Comparison of ENCODE assay signal across 8 cellular contexts in the genomic region with DNA sequence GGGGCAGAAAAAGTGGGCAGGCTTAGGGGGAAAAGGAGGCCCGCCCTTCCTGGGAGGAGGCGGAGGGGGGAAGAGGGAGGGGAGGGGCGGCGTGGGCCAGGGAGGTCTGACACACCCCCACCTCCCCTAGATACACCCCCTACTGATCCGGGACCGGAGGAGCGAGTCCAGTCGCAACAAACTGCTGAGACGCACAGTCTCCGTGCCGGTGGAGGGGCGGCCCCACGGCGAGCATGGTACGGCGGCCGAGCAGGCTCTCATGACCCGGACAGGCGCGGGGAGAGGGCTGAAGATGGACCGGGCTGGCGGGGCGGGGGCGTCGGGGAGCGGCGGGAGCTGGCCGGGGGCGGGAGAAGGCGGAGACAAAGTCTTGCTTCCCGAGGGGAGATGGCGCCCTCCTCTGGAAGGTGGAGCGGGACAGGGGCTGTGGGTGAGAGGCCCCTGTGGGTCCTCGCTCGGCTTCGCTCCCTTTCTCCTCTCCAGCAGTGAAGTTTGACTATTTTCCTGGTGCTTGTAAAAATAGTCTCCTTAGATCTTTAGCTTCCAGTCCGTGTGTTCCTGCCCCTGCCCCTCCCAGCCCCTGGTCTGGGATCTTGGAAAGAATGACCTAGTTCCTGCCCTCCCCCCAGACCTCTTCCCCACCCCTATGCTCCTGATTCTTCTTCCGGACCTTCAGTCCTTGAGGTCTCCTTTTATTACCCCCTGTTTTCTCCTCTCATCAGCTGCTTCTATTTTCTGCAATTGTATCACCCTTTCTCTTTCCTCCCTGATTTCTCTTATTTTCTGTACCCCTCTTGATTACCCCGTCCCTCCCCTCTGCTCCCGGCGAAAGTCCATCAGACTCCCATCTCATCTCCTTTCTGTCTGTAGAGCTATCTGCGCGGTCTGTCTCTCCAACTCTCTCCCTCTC. TPM values are rescaled to one million over a fixed set of nuclear protein-coding genes. Genes with fewer than 3 reads are reported as not detected.
DNase-seq lines count a peak whose midpoint lies in the region; ATAC-seq and TF ChIP-seq lines count a peak whose summit lies in the region.

No MANE protein-coding gene starts in this region.

- peaks cover 68% of the 10 kb centered on the region for H3K4me1 Mint-ChIP-seq in activated CD8-positive, alpha-beta T cell treated with anti-CD3 and anti-CD28 coated beads, Interleukin-2, amount 10 ng/mL, durations not matched to agents 7 days and 5 days (ENCODE audit: low read depth)

- peak; percentile 50 for ATAC-seq in HG02885 (IDR thresholded peaks at IDR 0.05; ENCODE audit: poor library complexity, unreplicated experiment)
- peak; percentile 66 for ATAC-seq in activated CD8-positive, alpha-beta T cell treated with anti-CD3 and anti-CD28 coated beads, Interleukin-2, amount 10 ng/mL, durations not matched to agents 7 days and 5 days
- ATAC-seq in lung (ENCODE audit: insufficient read depth, low FRiP score): peak; percentile 79
- ATAC-seq in HG02884 (IDR thresholded peaks at IDR 0.05; ENCODE audit: unreplicated experiment): no peak

- peak; percentile 57 for TF ChIP-seq CTCF in lung (IDR thresholded peaks at IDR 0.05; ENCODE audit: control extremely low read depth, extremely low read depth)

- H3K27ac ChIP-seq in lung (ENCODE audit: low read depth in 1 of 2, low read length in 1 of 2): peak overlapping the region; percentile 92 to 93

- POLR2A ChIA-PET in activated CD8-positive, alpha-beta T cell treated with anti-CD3 and anti-CD28 coated beads, Interleukin-2, amount 10 ng/mL, durations not matched to agents 7 days and 5 days (lab: Charles Lee): interaction anchor here (0.6 to 3.0 kb wide), 11 partner anchors 8 to 149 kb away, joined by 3 to 12 read pairs (median 3); partner anchors contain the start of genes B3GALT4, CUTA and ZBTB9

- WGBS in lung, 2 donors: 2 to 4% methylated on average over 24 to 42 of the region's 43 CpGs

- no peaks in the 10 kb centered on the region for H3K9me3 ChIP-seq in lung (ENCODE audit: control insufficient read depth in 2 of 2, insufficient read depth in 1 of 2, low read length in 1 of 2)

- H3K4me3 ChIP-seq in lung: peak overlapping the region; percentile 63

- H3K27me3 ChIP-seq in lung (ENCODE audit: control insufficient read depth, insufficient read depth): no peaks in the 10 kb centered on the region

- peaks cover 3% of the 10 kb centered on the region for H3K36me3 Mint-ChIP-seq in activated CD8-positive, alpha-beta T cell treated with anti-CD3 and anti-CD28 coated beads, Interleukin-2, amount 10 ng/mL, durations not matched to agents 7 days and 5 days (ENCODE audit: low read depth)

- H3K9me3 Mint-ChIP-seq in activated CD8-positive, alpha-beta T cell treated with anti-CD3 and anti-CD28 coated beads, Interleukin-2, amount 10 ng/mL, durations not matched to agents 7 days and 5 days (ENCODE audit: insufficient read depth): no peaks in the 10 kb centered on the region

- H3K36me3 ChIP-seq in lung (ENCODE audit: control insufficient read depth in 2 of 2, insufficient read depth in 2 of 2, low read length in 2 of 2): no peaks in the 10 kb centered on the region

- DNase-seq in GDM1 (lab: John Stamatoyannopoulos, UW) (peak; percentile 76), NCI-H748 treated with DMSO at 0.1 percent for 48 hours (lab: John Stamatoyannopoulos, UW) (peak; percentile 77), ecto neural progenitor cell (ENCODE audit: low spot score) (peak; percentile 93), lung (ENCODE audit: low spot score) (peak; percentile 86)
- peak; percentile 88 for DNase-seq in activated CD8-positive, alpha-beta T cell treated with anti-CD3 and anti-CD28 coated beads, Interleukin-2, amount 10 ng/mL, durations not matched to agents 7 days and 5 days
- peak; percentile 65 to 73 (median 71) for DNase-seq in stimulated activated CD4-positive, alpha-beta T cell treated with anti-CD3 and anti-CD28 coated beads, TNF-alpha, amount 100 ng/mL, for 4 hours (ENCODE audit: low read depth in 3 of 3)

- peaks cover 9 to 19% of the 10 kb centered on the region in 2 donors for H3K4me1 ChIP-seq in lung (ENCODE audit: control insufficient read depth in 2 of 2, insufficient read depth in 2 of 2, low read length in 2 of 2)

- CTCF ChIA-PET in activated CD8-positive, alpha-beta T cell treated with anti-CD3 and anti-CD28 coated beads, Interleukin-2, amount 10 ng/mL, durations not matched to agents 7 days and 5 days (lab: Charles Lee): interaction anchor here (0.5 to 2.4 kb wide), 16 partner anchors 8 to 195 kb away, joined by 3 to 11 read pairs (median 5); partner anchors contain the start of genes B3GALT4, BAK1, CUTA and ITPR3

- peaks cover 7% of the 10 kb centered on the region for H3K27me3 Mint-ChIP-seq in activated CD8-positive, alpha-beta T cell treated with anti-CD3 and anti-CD28 coated beads, Interleukin-2, amount 10 ng/mL, durations not matched to agents 7 days and 5 days (ENCODE audit: low read depth)

- H3K4me3 Mint-ChIP-seq in activated CD8-positive, alpha-beta T cell treated with anti-CD3 and anti-CD28 coated beads, Interleukin-2, amount 10 ng/mL, durations not matched to agents 7 days and 5 days: peak overlapping the region; percentile 88

- peak overlapping the region; percentile 89 for H3K27ac Mint-ChIP-seq in activated CD8-positive, alpha-beta T cell treated with anti-CD3 and anti-CD28 coated beads, Interleukin-2, amount 10 ng/mL, durations not matched to agents 7 days and 5 days

RNA-seq across cellular contexts. Expression of gene SYNGAP1, which starts 6.1 kb away (rescaled TPM):
- total RNA-seq in activated CD8-positive, alpha-beta T cell treated with anti-CD3 and anti-CD28 coated beads, Interleukin-2, amount 10 ng/mL, durations not matched to agents 7 days and 5 days: 10 to 100 TPM; 42.0 to 48.2 TPM
- 10 to 100 TPM; 10.8 to 32.0 TPM for total RNA-seq in lung
- polyA plus RNA-seq in lung: 10 to 100 TPM in 1 of 2 donors, 1 to 10 TPM in 1; 9.2 to 13.2 TPM

RNA-seq across cellular contexts. Expression of gene CUTA, which starts 8.0 kb away (rescaled TPM):
- 100 to 1,000 TPM; 179 to 187 TPM for total RNA-seq in activated CD8-positive, alpha-beta T cell treated with anti-CD3 and anti-CD28 coated beads, Interleukin-2, amount 10 ng/mL, durations not matched to agents 7 days and 5 days
- 100 to 1,000 TPM in 1 of 2 donors, 10 to 100 TPM in 1; 88.7 to 134 TPM for total RNA-seq in lung
- 100 to 1,000 TPM; 122 to 275 TPM for polyA plus RNA-seq in lung

RNA-seq across cellular contexts. Expression of gene PHF1, which starts 15.1 kb away (rescaled TPM):
- total RNA-seq in activated CD8-positive, alpha-beta T cell treated with anti-CD3 and anti-CD28 coated beads, Interleukin-2, amount 10 ng/mL, durations not matched to agents 7 days and 5 days: 10 to 100 TPM; 35.9 to 36.5 TPM
- 10 to 100 TPM; 30.9 to 49.3 TPM for total RNA-seq in lung
- 100 to 1,000 TPM in 1 of 2 donors, 10 to 100 TPM in 1; 40.8 to 121 TPM for polyA plus RNA-seq in lung

RNA-seq across cellular contexts. Expression of gene ZBTB9, which starts 28.5 kb away (rescaled TPM):
- total RNA-seq in activated CD8-positive, alpha-beta T cell treated with anti-CD3 and anti-CD28 coated beads, Interleukin-2, amount 10 ng/mL, durations not matched to agents 7 days and 5 days: 1 to 10 TPM; 7.3 to 9.0 TPM
- total RNA-seq in lung: 1 to 10 TPM; 4.0 to 7.9 TPM
- polyA plus RNA-seq in lung: 1 to 10 TPM; 4.1 to 4.8 TPM

RNA-seq across cellular contexts. Expression of gene KIFC1, which starts 34.3 kb away (rescaled TPM):
- total RNA-seq in activated CD8-positive, alpha-beta T cell treated with anti-CD3 and anti-CD28 coated beads, Interleukin-2, amount 10 ng/mL, durations not matched to agents 7 days and 5 days: 100 to 1,000 TPM; 175 to 180 TPM
- 1 to 10 TPM; 2.1 to 4.4 TPM for total RNA-seq in lung
- polyA plus RNA-seq in lung: 1 to 10 TPM; 2.6 to 2.7 TPM
